In the genomic region with DNA sequence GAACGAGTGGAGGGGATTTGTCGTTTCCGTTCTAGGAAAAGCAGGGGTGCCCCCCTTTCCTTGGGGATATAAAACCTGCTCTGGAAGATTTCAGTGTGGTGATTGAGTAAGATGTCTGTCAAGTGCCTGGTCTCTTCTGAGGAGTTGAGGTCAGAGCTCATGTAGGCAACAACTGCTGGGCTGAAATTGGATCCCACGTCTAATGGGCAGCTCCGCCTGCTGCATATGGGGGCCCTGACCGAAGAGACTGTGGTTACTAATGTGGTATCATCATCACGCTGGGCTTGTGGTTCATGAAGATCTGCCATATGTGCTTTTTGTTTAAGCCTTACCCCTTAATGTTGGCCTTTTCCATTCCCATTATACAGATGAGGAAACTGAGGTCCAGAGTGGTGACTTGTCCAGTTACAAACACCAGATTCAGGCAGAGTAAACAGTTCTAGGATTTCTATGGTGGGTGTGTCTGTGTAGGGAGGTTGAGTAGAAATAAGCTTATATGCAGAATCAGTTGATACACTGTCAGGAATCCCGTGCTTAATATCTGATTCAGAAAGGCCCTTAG, we compare ENCODE assay signal across 1 cellular context.
TF ChIP-seq lines count a peak whose summit lies in the region.

No MANE protein-coding gene starts in this region.

TF ChIP-seq in endothelial cell of umbilical vein, 7 proteins besides CTCF, POLR2A, EP300 and RAD21:
- TF ChIP-seq EZH2 (IDR thresholded peaks at IDR 0.05; ENCODE audit: borderline replicate concordance, low read depth, low read length, severe bottlenecking) (no peak), MYC (IDR thresholded peaks at IDR 0.05; ENCODE audit: low read depth, low read length) (no peak), GATA2 (IDR thresholded peaks at IDR 0.05; ENCODE audit: insufficient read depth, insufficient read length, low read depth, low read length) (no peak), JUN (IDR thresholded peaks at IDR 0.05; ENCODE audit: borderline replicate concordance, insufficient read depth, insufficient read length, low read depth) (no peak), POLR2AphosphoS5 (IDR thresholded peaks at IDR 0.05; ENCODE audit: insufficient read depth, low read depth, low read length) (no peak), FOS (IDR thresholded peaks at IDR 0.05; ENCODE audit: borderline replicate concordance, insufficient read depth, low read length) (no peak)
- TF ChIP-seq, protein P1, sequence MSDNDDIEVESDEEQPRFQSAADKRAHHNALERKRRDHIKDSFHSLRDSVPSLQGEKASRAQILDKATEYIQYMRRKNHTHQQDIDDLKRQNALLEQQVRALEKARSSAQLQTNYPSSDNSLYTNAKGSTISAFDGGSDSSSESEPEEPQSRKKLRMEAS (IDR thresholded peaks at IDR 0.05; ENCODE audit: insufficient read depth, insufficient read length): no peak
